ENCODE assay signal across 7 cellular contexts in the genomic region with DNA sequence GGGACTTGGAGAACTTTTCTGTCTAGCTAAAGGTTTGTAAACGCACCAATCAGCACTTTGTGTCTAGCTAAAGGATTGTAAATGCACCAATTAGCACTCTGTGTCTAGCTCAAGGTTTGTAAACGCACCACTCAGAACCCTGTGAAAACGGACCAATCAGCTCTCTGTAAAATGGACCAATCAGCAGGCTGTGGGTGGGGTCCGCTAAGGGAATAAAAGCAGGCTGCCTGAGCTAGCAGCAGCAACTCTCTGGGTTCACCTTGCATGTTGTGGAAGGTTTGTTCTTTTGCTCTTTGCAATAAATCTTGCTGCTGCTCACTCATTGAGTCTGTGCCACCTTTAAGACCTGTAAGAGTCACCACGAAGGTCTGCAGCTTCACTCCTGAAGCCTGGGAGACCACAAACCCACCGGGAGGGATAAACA. TPM values are rescaled to one million over a fixed set of nuclear protein-coding genes. Genes with fewer than 3 reads are reported as not detected.
DNase-seq lines count a peak whose midpoint lies in the region; ATAC-seq, FAIRE-seq and TF ChIP-seq lines count a peak whose summit lies in the region.
"Not testable (repeated sequence)": the region's sequence is repeated elsewhere in the genome, so short reads cannot be mapped to it uniquely, and the experiment has no call there.

No MANE protein-coding gene starts in this region.

- H3K36me3 Mint-ChIP-seq in CD8-positive, alpha-beta memory T cell, result peaks cover 0 to 20% (median 4%) of the 10 kb centered on the region in 3 donors
- peaks cover 20% of the 10 kb centered on the region; the same call in 1 of the 2 replicates for H3K36me3 Mint-ChIP-seq in HFFc6 (ENCODE audit: low read depth)
- H3K36me3 Mint-ChIP-seq in activated T-cell treated with anti-CD3 and anti-CD28 coated beads, Interleukin-2, amount 50 U/mL, for 72 hours (ENCODE audit: insufficient read depth in 2 of 2), result peaks cover 10 to 11% of the 10 kb centered on the region in 2 donors

- not testable (repeated sequence) for H3K36me3 ChIP-seq in CD8-positive, alpha-beta memory T cell (ENCODE audit: insufficient read depth, low read length); Panc1 (ENCODE audit: control insufficient read depth, insufficient read depth, low read length); H1 (ENCODE audit: control insufficient read depth in 2 of 4, insufficient read depth in 4 of 4, low read length in 3 of 4); parathyroid adenoma (ENCODE audit: control insufficient read depth, insufficient read depth, low read length)

- not testable (repeated sequence) for H3K4me2 ChIP-seq in H1 (ENCODE audit: insufficient read depth in 1 of 2, low read depth in 2 of 2, low read length in 2 of 2); parathyroid adenoma (ENCODE audit: low read length)

- not testable (repeated sequence) for ATAC-seq in Panc1; activated T-cell treated with anti-CD3 and anti-CD28 coated beads, Interleukin-2, amount 50 U/mL, for 72 hours (replicated peaks in 1 of 2)

- H2AK5ac ChIP-seq in H1 (ENCODE audit: low read depth, low read length), result not testable (repeated sequence)

- intact Hi-C loops in Panc1 (cut with micrococcal nuclease; ENCODE audit: unreplicated experiment), result not testable (repeated sequence)

- H2BK20ac ChIP-seq in H1 (ENCODE audit: low read length), result not testable (repeated sequence)

- H3K23me2 ChIP-seq in H1 (ENCODE audit: low read depth, low read length), result not testable (repeated sequence)

- H2AFZ ChIP-seq in H1 (ENCODE audit: low read length) (peak overlapping the region; percentile 61; the same call in 1 of the 2 replicates), parathyroid adenoma (peak overlapping the region; percentile 25)

- WGBS in H1 (ENCODE audit: extremely low coverage in 1 of 2, insufficient coverage in 1 of 2, insufficient read length in 1 of 2, insufficient replicate concordance in 2 of 2, low coverage in 1 of 2, low lambda C conversion rate in 2 of 2, missing lambda C conversion rate in 1 of 2), 2 experiments, result 95% methylated on average over 6 of the region's 6 CpGs; no CpG with 5 or more reads in 1 of the 2 experiments

- peaks cover 23% of the 10 kb centered on the region for H3K4me1 ChIP-seq in CD8-positive, alpha-beta memory T cell (ENCODE audit: insufficient read depth, low read length)
- not testable (repeated sequence) for H3K4me1 ChIP-seq in Panc1 (ENCODE audit: control insufficient read depth, insufficient read depth, low read length); H1 (replicated peaks in 1 of 4; ENCODE audit: control insufficient read depth in 3 of 4, insufficient read depth in 4 of 4, low read length in 3 of 4)
- H3K4me1 ChIP-seq in parathyroid adenoma, result peaks cover 13% of the 10 kb centered on the region

- POLR2A ChIA-PET in CD8-positive, alpha-beta memory T cell (lab: Charles Lee), result interaction anchor here (0.8 to 3.7 kb wide), 2 partner anchors 16 to 49 kb away, joined by 3 to 97 read pairs; partner anchors contain the start of genes HSPD1, HSPE1 and SF3B1
- POLR2A ChIA-PET in Panc1 (lab: Charles Lee), result interaction anchor here (0.7 to 2.7 kb wide), 2 partner anchors 16 to 553 kb away, joined by 3 to 15 read pairs; partner anchors contain the start of gene SF3B1
- POLR2A ChIA-PET in H1 (lab: Charles Lee; ENCODE audit: partially characterized antibody), result interaction anchor here (1.1 to 4.8 kb wide), 5 partner anchors 16 to 62 kb away, joined by 3 to 40 read pairs (median 8); partner anchors contain the start of genes HSPD1, HSPE1 and SF3B1

- not testable (repeated sequence) for H3K9ac ChIP-seq in H1 (replicated peaks in 1 of 4; ENCODE audit: extremely low read depth in 1 of 4, low read depth in 3 of 4, low read length in 3 of 4); parathyroid adenoma

- CTCF ChIA-PET in CD8-positive, alpha-beta memory T cell (lab: Charles Lee), result interaction anchor here (1.1 to 4.1 kb wide), 2 partner anchors 15 to 49 kb away, joined by 3 to 30 read pairs; partner anchors contain the start of genes HSPD1, HSPE1 and SF3B1
- CTCF ChIA-PET in Panc1 (lab: Charles Lee), result not testable (repeated sequence)
- CTCF ChIA-PET in H1 (lab: Charles Lee; ENCODE audit: partially characterized antibody), result interaction anchor here (0.5 to 2.4 kb wide), 5 partner anchors 10 to 1697 kb away, joined by 3 to 7 read pairs (median 4); no protein-coding TSS in a partner anchor

- H3K4me3 Mint-ChIP-seq in CD8-positive, alpha-beta memory T cell, result peak overlapping the region in 3 of 7 donors; percentile 8 to 71 (median 56)
- not testable (repeated sequence) for H3K4me3 Mint-ChIP-seq in HFFc6
- peak overlapping the region in 1 of 2 donors; percentile 41 for H3K4me3 Mint-ChIP-seq in activated T-cell treated with anti-CD3 and anti-CD28 coated beads, Interleukin-2, amount 50 U/mL, for 72 hours

- H3K27ac Mint-ChIP-seq in CD8-positive, alpha-beta memory T cell, result peak overlapping the region in 5 of 8 donors; percentile 45 to 84 (median 66)
- peak overlapping the region; percentile 28; the same call in 1 of the 2 replicates for H3K27ac Mint-ChIP-seq in HFFc6
- peak overlapping the region; percentile 11 for H3K27ac Mint-ChIP-seq in activated T-cell treated with anti-CD3 and anti-CD28 coated beads, Interleukin-2, amount 50 U/mL, for 72 hours

- H3K27me3 Mint-ChIP-seq in CD8-positive, alpha-beta memory T cell; HFFc6 (ENCODE audit: insufficient read depth); activated T-cell treated with anti-CD3 and anti-CD28 coated beads, Interleukin-2, amount 50 U/mL, for 72 hours (ENCODE audit: low read depth): not testable (repeated sequence)

- H3K23ac ChIP-seq in H1 (ENCODE audit: insufficient read length), result not testable (repeated sequence)

- TF ChIP-seq RAD21 in H1 (IDR thresholded peaks at IDR 0.05 in 1 of 2, conservative IDR thresholded peaks at IDR 0.05 in 1 of 2; ENCODE audit: low read depth in 2 of 2, low read length in 2 of 2), result not testable (repeated sequence)

- H3K4me3 ChIP-seq in CD8-positive, alpha-beta memory T cell (ENCODE audit: low read length); H1 (ENCODE audit: extremely low read depth in 1 of 4, insufficient read depth in 2 of 4, low read depth in 3 of 4, low read length in 4 of 4); parathyroid adenoma (ENCODE audit: low read depth, low read length): not testable (repeated sequence)
- peak overlapping the region; percentile 29 to 54; a peak in 3 of 4 replicates for H3K4me3 ChIP-seq in Panc1 (ENCODE audit: low read depth in 2 of 2, low read length in 2 of 2)

- not testable (repeated sequence) for H4K5ac ChIP-seq in H1 (ENCODE audit: insufficient read length, low read depth, low read length)

- H2BK120ac ChIP-seq in H1 (replicated peaks; ENCODE audit: low read depth, low read length), result not testable (repeated sequence)

- TF ChIP-seq EP300 in H1 (IDR thresholded peaks at IDR 0.05; ENCODE audit: borderline replicate concordance in 1 of 2, low read depth in 2 of 2, low read length in 2 of 2), result not testable (repeated sequence)

- not testable (repeated sequence) for TF ChIP-seq CTCF in HFFc6 (IDR thresholded peaks at IDR 0.05); Panc1 (IDR thresholded peaks at IDR 0.05); H1 (IDR thresholded peaks at IDR 0.05; ENCODE audit: control extremely low read depth in 1 of 3, insufficient read depth in 1 of 3, low read depth in 1 of 3, low read length in 3 of 3); parathyroid adenoma (IDR thresholded peaks at IDR 0.05)

- not testable (repeated sequence) for H3K27ac ChIP-seq in CD8-positive, alpha-beta memory T cell (ENCODE audit: low read depth, low read length); H1 (ENCODE audit: low read depth, low read length); parathyroid adenoma
- H3K27ac ChIP-seq in Panc1 (ENCODE audit: low read length), result peak overlapping the region; percentile 57

- H2BK15ac ChIP-seq in H1 (ENCODE audit: low read length), result not testable (repeated sequence)

- H3K9me3 ChIP-seq in CD8-positive, alpha-beta memory T cell (ENCODE audit: low read length); Panc1 (ENCODE audit: control insufficient read depth, insufficient read depth, low read depth, low read length); H1 (ENCODE audit: insufficient read depth in 2 of 2, low read depth in 1 of 2, low read length in 1 of 2); parathyroid adenoma (ENCODE audit: control insufficient read depth, low read length): not testable (repeated sequence)

- H3K56ac ChIP-seq in H1 (replicated peaks; ENCODE audit: insufficient read length, low read depth, low read length), result not testable (repeated sequence)

- H4K20me1 ChIP-seq in H1 (replicated peaks in 1 of 2; ENCODE audit: control insufficient read depth in 1 of 2, insufficient read depth in 2 of 2, low read length in 2 of 2), result not testable (repeated sequence)

- FAIRE-seq in H1 (lab: Jason Lieb, UNC), result not testable (repeated sequence)

- not testable (repeated sequence) for H2BK12ac ChIP-seq in H1 (ENCODE audit: low read depth, low read length)

- H3K79me1 ChIP-seq in H1 (ENCODE audit: low read depth, low read length), result not testable (repeated sequence)

- H4K8ac ChIP-seq in H1 (ENCODE audit: extremely low read depth, insufficient read depth, low read length), result not testable (repeated sequence)

- in situ Hi-C loops in Panc1 (cut with HindIII; ENCODE audit: low pct_unique_long_range_greater_than_20kb, low sequenced_read_pairs), result not testable (repeated sequence)

- not testable (repeated sequence) for H3K4ac ChIP-seq in H1 (replicated peaks; ENCODE audit: insufficient read length, low read depth, low read length)

- H2BK5ac ChIP-seq in H1 (ENCODE audit: low read depth, low read length), result not testable (repeated sequence)

- H3K79me2 ChIP-seq in H1 (ENCODE audit: control insufficient read depth in 1 of 2, insufficient read depth in 2 of 2, low read length in 2 of 2) (peaks cover 12 to 20% of the 10 kb centered on the region in 2 experiments), parathyroid adenoma (peaks cover 17% of the 10 kb centered on the region)

- not testable (repeated sequence) for H3K27me3 ChIP-seq in CD8-positive, alpha-beta memory T cell (ENCODE audit: insufficient read depth, low read length, poor library complexity, severe bottlenecking); Panc1 (ENCODE audit: control insufficient read depth, insufficient read depth, low read length); H1 (replicated peaks in 1 of 4; ENCODE audit: control insufficient read depth in 3 of 4, extremely low read depth in 1 of 4, insufficient read depth in 3 of 4, low read length in 3 of 4); parathyroid adenoma (ENCODE audit: control insufficient read depth, insufficient read depth, low read length)

- not testable (repeated sequence) for H3K18ac ChIP-seq in H1 (ENCODE audit: extremely low read depth, low read length)

- H3K9me3 Mint-ChIP-seq in CD8-positive, alpha-beta memory T cell; HFFc6; activated T-cell treated with anti-CD3 and anti-CD28 coated beads, Interleukin-2, amount 50 U/mL, for 72 hours: not testable (repeated sequence)

- peaks cover 27 to 32% (median 31%) of the 10 kb centered on the region in 3 donors for H3K4me1 Mint-ChIP-seq in CD8-positive, alpha-beta memory T cell
- H3K4me1 Mint-ChIP-seq in HFFc6 (ENCODE audit: low read depth), result peaks cover 33% of the 10 kb centered on the region
- H3K4me1 Mint-ChIP-seq in activated T-cell treated with anti-CD3 and anti-CD28 coated beads, Interleukin-2, amount 50 U/mL, for 72 hours (ENCODE audit: low read depth), result peaks cover 34% of the 10 kb centered on the region

- not testable (repeated sequence) for H4K91ac ChIP-seq in H1 (replicated peaks; ENCODE audit: insufficient read length, low read length)

- not testable (repeated sequence) for DNase-seq in CD8-positive, alpha-beta memory T cell; HFFc6; Panc1 (ENCODE audit: low read depth, low spot score); H1 (ENCODE audit: low read depth in 1 of 2, low spot score in 2 of 2)
- DNase-seq in NCI-H1092 treated with DMSO at 0.1 percent for 48 hours (lab: John Stamatoyannopoulos, UW), result peak; percentile 0
- peak in 1 of 2 donors; percentile 10 for DNase-seq in activated T-cell treated with anti-CD3 and anti-CD28 coated beads, Interleukin-2, amount 50 U/mL, for 72 hours

- TF ChIP-seq POLR2A in H1 (IDR thresholded peaks at IDR 0.05; ENCODE audit: control extremely low read depth in 1 of 2, low read depth in 2 of 2, low read length in 2 of 2), result not testable (repeated sequence)

- H3K14ac ChIP-seq in H1 (ENCODE audit: insufficient read length), result not testable (repeated sequence)

- not testable (repeated sequence) for BruUV-seq in Panc1 (replicated peaks; lab: Mats Ljungman, UMichigan)

RNA-seq across cellular contexts. Expression of gene COQ10B, which starts 2.4 kb away (rescaled TPM):
- total RNA-seq in CD8-positive, alpha-beta memory T cell, result 10 to 100 TPM; 23.4 to 23.7 TPM
- 42.6 TPM for polyA plus RNA-seq in CD8-positive, alpha-beta memory T cell
- total RNA-seq in HFFc6 (2021; fragmentation: NEBNext Ultra II Directional; extraction: Animal tissue kit (Norgen Biotek cat#: 25700)), result 10 to 100 TPM; 36.0 to 42.4 (median 39.4) TPM
- 34.7 TPM for total RNA-seq in Panc1 (2021; ENCODE audit: unreplicated experiment)
- 17.4 TPM for polyA plus RNA-seq in Panc1 (2012; ENCODE audit: insufficient read length)
- 10 to 100 TPM; 24.0 to 25.6 TPM for total RNA-seq in activated T-cell treated with anti-CD3 and anti-CD28 coated beads, Interleukin-2, amount 50 U/mL, for 72 hours
- total RNA-seq in H1 (2021; fragmentation: NEBNext Ultra II Directional; extraction: Animal tissue kit (Norgen Biotek cat#: 25700)), result 17.0 and 17.3 TPM in 2 replicates
- polyA plus RNA-seq in H1 (2011; rRNA removed), result 1.7 and 1.9 TPM in 2 replicates
- 3.1 TPM for polyA plus RNA-seq in H1 (2011; cell fraction: cytosol; rRNA removed)
- polyA plus RNA-seq in H1 (2011; cell fraction: nucleus; rRNA removed), result 1.0 TPM
- polyA plus RNA-seq in H1 (2012, experiment 1 of 2), result 7.1 to 15.7 TPM (median 9.8 TPM) in 4 replicates
- 2.0 TPM for polyA plus RNA-seq in H1 (2012, experiment 2 of 2)
- polyA plus RNA-seq in H1 (2013, experiment 1 of 2), result 9.7 TPM
- polyA plus RNA-seq in H1 (2013, experiment 2 of 2), result 10.2 TPM
- polyA minus RNA-seq in H1 (2011; rRNA and poly(A)+ RNA removed), result 2.0 and 4.4 TPM in 2 replicates
- 3.2 TPM for polyA minus RNA-seq in H1 (2011; cell fraction: cytosol; rRNA and poly(A)+ RNA removed)
- polyA minus RNA-seq in H1 (2011; cell fraction: nucleus; rRNA and poly(A)+ RNA removed), result 7.4 TPM

RNA-seq across cellular contexts. Expression of gene SF3B1, which starts 16.1 kb away (rescaled TPM):
- 100 to 1,000 TPM; 281 to 287 TPM for total RNA-seq in CD8-positive, alpha-beta memory T cell
- polyA plus RNA-seq in CD8-positive, alpha-beta memory T cell, result 153 TPM
- total RNA-seq in HFFc6 (2021; fragmentation: NEBNext Ultra II Directional; extraction: Animal tissue kit (Norgen Biotek cat#: 25700)), result 100 to 1,000 TPM; 158 to 189 (median 175) TPM
- total RNA-seq in Panc1 (2021; ENCODE audit: unreplicated experiment), result 275 TPM
- 178 TPM for polyA plus RNA-seq in Panc1 (2012; ENCODE audit: insufficient read length)
- total RNA-seq in activated T-cell treated with anti-CD3 and anti-CD28 coated beads, Interleukin-2, amount 50 U/mL, for 72 hours, result 100 to 1,000 TPM; 272 to 284 TPM
- total RNA-seq in H1 (2021; fragmentation: NEBNext Ultra II Directional; extraction: Animal tissue kit (Norgen Biotek cat#: 25700)), result 294 and 320 TPM in 2 replicates
- polyA plus RNA-seq in H1 (2011; rRNA removed), result 189 and 403 TPM in 2 replicates
- polyA plus RNA-seq in H1 (2011; cell fraction: cytosol; rRNA removed), result 286 TPM
- 226 TPM for polyA plus RNA-seq in H1 (2011; cell fraction: nucleus; rRNA removed)
- 258 to 408 TPM (median 296 TPM) in 4 replicates for polyA plus RNA-seq in H1 (2012, experiment 1 of 2)
- polyA plus RNA-seq in H1 (2012, experiment 2 of 2), result 11.0 TPM
- polyA plus RNA-seq in H1 (2013, experiment 1 of 2), result 175 TPM
- 166 TPM for polyA plus RNA-seq in H1 (2013, experiment 2 of 2)
- polyA minus RNA-seq in H1 (2011; rRNA and poly(A)+ RNA removed), result 526 and 935 TPM in 2 replicates
- 141 TPM for polyA minus RNA-seq in H1 (2011; cell fraction: cytosol; rRNA and poly(A)+ RNA removed)
- polyA minus RNA-seq in H1 (2011; cell fraction: nucleus; rRNA and poly(A)+ RNA removed), result 366 TPM

RNA-seq across cellular contexts. Expression of gene HSPD1, which starts 48.7 kb away (rescaled TPM):
- total RNA-seq in CD8-positive, alpha-beta memory T cell, result 1,000 to 10,000 TPM; 1,152 to 1,183 TPM
- 110 TPM for polyA plus RNA-seq in CD8-positive, alpha-beta memory T cell
- 100 to 1,000 TPM; 267 to 399 (median 280) TPM for total RNA-seq in HFFc6 (2021; fragmentation: NEBNext Ultra II Directional; extraction: Animal tissue kit (Norgen Biotek cat#: 25700))
- 553 TPM for total RNA-seq in Panc1 (2021; ENCODE audit: unreplicated experiment)
- polyA plus RNA-seq in Panc1 (2012; ENCODE audit: insufficient read length), result 376 TPM
- total RNA-seq in activated T-cell treated with anti-CD3 and anti-CD28 coated beads, Interleukin-2, amount 50 U/mL, for 72 hours, result 100 to 1,000 TPM; 635 to 720 TPM
- total RNA-seq in H1 (2021; fragmentation: NEBNext Ultra II Directional; extraction: Animal tissue kit (Norgen Biotek cat#: 25700)), result 1,063 and 1,108 TPM in 2 replicates
- polyA plus RNA-seq in H1 (2011; rRNA removed), result 166 and 221 TPM in 2 replicates
- polyA plus RNA-seq in H1 (2011; cell fraction: cytosol; rRNA removed), result 437 TPM
- 273 TPM for polyA plus RNA-seq in H1 (2011; cell fraction: nucleus; rRNA removed)
- polyA plus RNA-seq in H1 (2012, experiment 1 of 2), result 711 to 1,050 TPM (median 760 TPM) in 4 replicates
- 82.7 TPM for polyA plus RNA-seq in H1 (2012, experiment 2 of 2)
- 650 TPM for polyA plus RNA-seq in H1 (2013, experiment 1 of 2)
- polyA plus RNA-seq in H1 (2013, experiment 2 of 2), result 656 TPM
- 579 and 740 TPM in 2 replicates for polyA minus RNA-seq in H1 (2011; rRNA and poly(A)+ RNA removed)
- 445 TPM for polyA minus RNA-seq in H1 (2011; cell fraction: cytosol; rRNA and poly(A)+ RNA removed)
- polyA minus RNA-seq in H1 (2011; cell fraction: nucleus; rRNA and poly(A)+ RNA removed), result 371 TPM

RNA-seq across cellular contexts. Expression of gene HSPE1, which starts 49.2 kb away (rescaled TPM):
- 100 to 1,000 TPM; 449 to 476 TPM for total RNA-seq in CD8-positive, alpha-beta memory T cell
- polyA plus RNA-seq in CD8-positive, alpha-beta memory T cell, result 141 TPM
- total RNA-seq in HFFc6 (2021; fragmentation: NEBNext Ultra II Directional; extraction: Animal tissue kit (Norgen Biotek cat#: 25700)), result 100 to 1,000 TPM in 5 of 6 experiments, 10 to 100 TPM in 1; 96.3 to 149 (median 114) TPM
- total RNA-seq in Panc1 (2021; ENCODE audit: unreplicated experiment), result 278 TPM
- polyA plus RNA-seq in Panc1 (2012; ENCODE audit: insufficient read length), result 401 TPM
- 10 to 100 TPM; 64.9 to 75.0 TPM for total RNA-seq in activated T-cell treated with anti-CD3 and anti-CD28 coated beads, Interleukin-2, amount 50 U/mL, for 72 hours
- 364 and 377 TPM in 2 replicates for total RNA-seq in H1 (2021; fragmentation: NEBNext Ultra II Directional; extraction: Animal tissue kit (Norgen Biotek cat#: 25700))
- polyA plus RNA-seq in H1 (2011; rRNA removed), result 105 and 206 TPM in 2 replicates
- polyA plus RNA-seq in H1 (2011; cell fraction: cytosol; rRNA removed), result 477 TPM
- polyA plus RNA-seq in H1 (2011; cell fraction: nucleus; rRNA removed), result 54.2 TPM
- polyA plus RNA-seq in H1 (2012, experiment 1 of 2), result 533 to 920 TPM (median 596 TPM) in 4 replicates
- polyA plus RNA-seq in H1 (2012, experiment 2 of 2), result 303 TPM
- polyA plus RNA-seq in H1 (2013, experiment 1 of 2), result 740 TPM
- 786 TPM for polyA plus RNA-seq in H1 (2013, experiment 2 of 2)
- polyA minus RNA-seq in H1 (2011; rRNA and poly(A)+ RNA removed), result 34.1 and 42.6 TPM in 2 replicates
- polyA minus RNA-seq in H1 (2011; cell fraction: cytosol; rRNA and poly(A)+ RNA removed), result 53.6 TPM
- polyA minus RNA-seq in H1 (2011; cell fraction: nucleus; rRNA and poly(A)+ RNA removed), result 61.9 TPM

Comparison
In these comparisons a context has a peak if more than half of its experiments do, and no peak if none do; other contexts are left out.
1. H3K27ac Mint-ChIP-seq: peak in every context shown above with its lines; median percentile 66 in CD8-positive, alpha-beta memory T cell; 28 in HFFc6; 11 in activated T-cell treated with anti-CD3 and anti-CD28 coated beads, Interleukin-2, amount 50 U/mL, for 72 hours.